Comparison of ENCODE assay signal across 11 cellular contexts in genomic region chr6:1619666-1620503, GRCh38. TPM values are rescaled to one million over a fixed set of nuclear protein-coding genes. Genes with fewer than 3 reads are reported as not detected.
DNase-seq lines count a peak whose midpoint lies in the region; ATAC-seq and TF ChIP-seq lines count a peak whose summit lies in the region.
"Had no signal": no experiment of that assay in that cellular context is flagged by ENCODE, and none has a peak within 500 bp of the region (broad histone marks: within the 10 kb centered on the region; RNA-seq: fewer than 3 reads in every experiment).

No MANE protein-coding gene starts in this region.

- H4K20me1 ChIP-seq in fibroblast of lung (ENCODE audit: control insufficient read depth, extremely low read depth, insufficient read depth, low read length) (no peaks in the 10 kb centered on the region), neural cell (ENCODE audit: insufficient read depth) (no peaks in the 10 kb centered on the region), SK-N-SH (ENCODE audit: insufficient read depth) (peaks cover 5% of the 10 kb centered on the region; the same call in 1 of the 2 replicates)

- no peaks in the 10 kb centered on the region for H3K79me2 ChIP-seq in fibroblast of lung (ENCODE audit: control insufficient read depth, insufficient read depth, low read length)
- H3K79me2 ChIP-seq in neural cell (replicated peaks; ENCODE audit: insufficient read depth, low read length), result no peaks in the 10 kb centered on the region
- peaks cover 2% of the 10 kb centered on the region; the same call in 1 of the 2 replicates for H3K79me2 ChIP-seq in SK-N-SH (ENCODE audit: insufficient read depth)

- POLR2A ChIA-PET in SK-N-SH (lab: Yijun Ruan, JAX), result no interaction called here

- H2AFZ ChIP-seq in fibroblast of lung (ENCODE audit: low read length) (no peak overlapping the region), neural cell (ENCODE audit: low read depth, low read length) (no peak overlapping the region), SK-N-SH (ENCODE audit: low read depth) (no peak overlapping the region)

- TF ChIP-seq RAD21 in neural cell (conservative IDR thresholded peaks at IDR 0.05) (no peak), SK-N-SH (IDR thresholded peaks at IDR 0.05; ENCODE audit: low read length) (no peak)

- CTCF ChIA-PET in SK-N-SH (lab: Yijun Ruan, JAX), result interaction anchor here (0.8 kb wide), 1 partner anchor 11 kb away, joined by 3 read pairs; no protein-coding TSS in a partner anchor

- H3K9ac ChIP-seq in fibroblast of lung (ENCODE audit: insufficient read depth, low read length) (no peak overlapping the region), neural cell (ENCODE audit: low read length) (no peak overlapping the region), SK-N-SH (no peak overlapping the region)

- H3F3A ChIP-seq in neural cell (ENCODE audit: insufficient read depth, low read length, poor library complexity, severe bottlenecking) (no peaks in the 10 kb centered on the region), SK-N-SH (replicated peaks; ENCODE audit: insufficient read depth) (no peaks in the 10 kb centered on the region)

- no peak overlapping the region for H3K27ac ChIP-seq in fibroblast of lung (ENCODE audit: insufficient read depth, low read length)
- H3K27ac ChIP-seq in neural cell (ENCODE audit: low read length), result no peak overlapping the region
- H3K27ac ChIP-seq in upper lobe of left lung, result no peak overlapping the region
- H3K27ac ChIP-seq in SK-N-SH (ENCODE audit: low read depth in 2 of 2, low read length in 1 of 2), result no peak overlapping the region

- H3K36me3 ChIP-seq in fibroblast of lung (ENCODE audit: control insufficient read depth, insufficient read depth, low read length) (no peaks in the 10 kb centered on the region), neural cell (ENCODE audit: insufficient read depth, low read length) (no peaks in the 10 kb centered on the region), upper lobe of left lung (no peaks in the 10 kb centered on the region), SK-N-SH (replicated peaks in 1 of 2; ENCODE audit: control insufficient read depth in 1 of 2, insufficient read depth in 2 of 2, low read length in 1 of 2) (peaks cover 0 to 5% of the 10 kb centered on the region in 2 experiments)

- H3K9me2 ChIP-seq in neural cell (ENCODE audit: insufficient read depth, low read length), result no peaks in the 10 kb centered on the region
- no peaks in the 10 kb centered on the region for H3K9me2 ChIP-seq in SK-N-SH

- TF ChIP-seq EP300 in neural cell (conservative IDR thresholded peaks at IDR 0.05; ENCODE audit: poor library complexity, severe bottlenecking) (no peak), upper lobe of left lung (IDR thresholded peaks at IDR 0.05) (no peak), SK-N-SH (IDR thresholded peaks at IDR 0.05; ENCODE audit: borderline replicate concordance in 1 of 2, low read depth in 1 of 2, low read length in 1 of 2) (no peak)

- DNase-seq in Right ventricle myocardium superior, result no peak
- DNase-seq in Right ventricle myocardium inferior (ENCODE audit: missing footprints), result no peak
- no peak for DNase-seq in fibroblast of lung (ENCODE audit: low read depth in 2 of 2)
- peak in 1 of 2 donors; percentile 85 for DNase-seq in upper lobe of left lung
- DNase-seq in SK-N-SH, result no peak
- DNase-seq in UCSD-AML1 (lab: John Stamatoyannopoulos, UW; ENCODE audit: unreplicated experiment), result no peak
- DNase-seq: midbrain, NCI-H748 treated with DMSO at 0.1 percent for 48 hours had no signal

- H3K4me1 ChIP-seq in fibroblast of lung (ENCODE audit: control insufficient read depth, extremely low read depth, insufficient read depth, low read length), result no peaks in the 10 kb centered on the region
- peaks cover 12 to 30% (median 22%) of the 10 kb centered on the region in 4 donors for H3K4me1 ChIP-seq in upper lobe of left lung
- peaks cover 0 to 11% of the 10 kb centered on the region in 2 experiments; a peak in 2 of 4 replicates for H3K4me1 ChIP-seq in SK-N-SH (ENCODE audit: control insufficient read depth in 1 of 2, insufficient read depth in 2 of 2, low read depth in 1 of 2, low read length in 1 of 2)

- TF ChIP-seq CTCF in fibroblast of lung (conservative IDR thresholded peaks at IDR 0.05 in 1 of 2, IDR thresholded peaks at IDR 0.05 in 1 of 2; ENCODE audit: low read depth in 1 of 2, low read length in 2 of 2) (no peak), neural cell (IDR thresholded peaks at IDR 0.05; ENCODE audit: poor library complexity, severe bottlenecking) (no peak), upper lobe of left lung (IDR thresholded peaks at IDR 0.05) (no peak), SK-N-SH (IDR thresholded peaks at IDR 0.05) (no peak)

- no peaks in the 10 kb centered on the region for H3K9me3 ChIP-seq in fibroblast of lung (ENCODE audit: control insufficient read depth, insufficient read depth, low read depth, low read length)
- H3K9me3 ChIP-seq in neural cell (ENCODE audit: low read length), result peaks cover 2% of the 10 kb centered on the region
- H3K9me3 ChIP-seq in upper lobe of left lung, result no peaks in the 10 kb centered on the region
- H3K9me3 ChIP-seq in SK-N-SH, result no peaks in the 10 kb centered on the region

- WGBS in upper lobe of left lung, 2 donors, result 10% methylated on average over 67 of the region's 85 CpGs; no CpG with 5 or more reads in 1 of the 2 donors
- WGBS in SK-N-SH (ENCODE audit: low lambda C conversion rate), result 96% methylated on average over 41 of the region's 85 CpGs

- H3K27me3 ChIP-seq in fibroblast of lung (ENCODE audit: control insufficient read depth, insufficient read depth, low read length) (peaks cover 5% of the 10 kb centered on the region), neural cell (ENCODE audit: insufficient read depth, low read depth, low read length) (peaks cover 100% of the 10 kb centered on the region), upper lobe of left lung (peaks cover 0 to 50% (median 27%) of the 10 kb centered on the region in 4 donors), SK-N-SH (ENCODE audit: insufficient read depth) (no peaks in the 10 kb centered on the region)

- ATAC-seq in Right ventricle myocardium superior (ENCODE audit: poor library complexity) (peak; percentile 13), Right ventricle myocardium inferior (no peak), upper lobe of left lung (ENCODE audit: low FRiP score in 2 of 2) (peak in 1 of 2 donors; percentile 19), HG03025 (IDR thresholded peaks at IDR 0.05; ENCODE audit: low FRiP score, unreplicated experiment) (no peak)
- ATAC-seq: HCT116 had no signal

- intact Hi-C loops in Right ventricle myocardium superior (cut with DNase I) (no loop called here), Right ventricle myocardium inferior (cut with DNase I) (loop anchor here (10.0 kb wide), 1 partner anchor 195 kb away; no protein-coding TSS in a partner anchor)

- TF ChIP-seq POLR2A in upper lobe of left lung (IDR thresholded peaks at IDR 0.05), result no peak

- H3K4me2 ChIP-seq in fibroblast of lung (ENCODE audit: extremely low read depth, insufficient read depth, low read length), result peak overlapping the region; percentile 13
- no peak overlapping the region for H3K4me2 ChIP-seq in neural cell (ENCODE audit: low read length)
- no peak overlapping the region for H3K4me2 ChIP-seq in SK-N-SH

- H3K4me3 ChIP-seq in fibroblast of lung (replicated peaks in 1 of 4; ENCODE audit: control extremely low read depth in 1 of 4, insufficient read depth in 1 of 4, low read depth in 3 of 4, low read length in 4 of 4) (no peak overlapping the region), neural cell (ENCODE audit: low read length) (peak overlapping the region; percentile 38), upper lobe of left lung (peak overlapping the region in 3 of 4 donors; percentile 5 to 32 (median 29)), SK-N-SH (ENCODE audit: low read depth in 2 of 2, low read length in 1 of 2) (no peak overlapping the region)

TF ChIP-seq in neural cell, 6 proteins besides CTCF, POLR2A, EP300 and RAD21:
- TF ChIP-seq EZH2 (IDR thresholded peaks at IDR 0.05; ENCODE audit: borderline replicate concordance, insufficient read depth, low read length, poor library complexity, severe bottlenecking) (peak; percentile 89), MXI1 (conservative IDR thresholded peaks at IDR 0.05; ENCODE audit: poor library complexity, severe bottlenecking) (no peak)

TF ChIP-seq in SK-N-SH, 30 proteins besides CTCF, POLR2A, EP300 and RAD21 (continues in another document):
- TF ChIP-seq MXI1 (IDR thresholded peaks at IDR 0.05; ENCODE audit: low read depth, low read length), result no peak
- TF ChIP-seq, protein P1, sequence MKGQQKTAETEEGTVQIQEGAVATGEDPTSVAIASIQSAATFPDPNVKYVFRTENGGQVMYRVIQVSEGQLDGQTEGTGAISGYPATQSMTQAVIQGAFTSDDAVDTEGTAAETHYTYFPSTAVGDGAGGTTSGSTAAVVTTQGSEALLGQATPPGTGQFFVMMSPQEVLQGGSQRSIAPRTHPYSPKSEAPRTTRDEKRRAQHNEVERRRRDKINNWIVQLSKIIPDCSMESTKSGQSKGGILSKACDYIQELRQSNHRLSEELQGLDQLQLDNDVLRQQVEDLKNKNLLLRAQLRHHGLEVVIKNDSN (IDR thresholded peaks at IDR 0.05; ENCODE audit: borderline replicate concordance, low read depth), result no peak
- no peak for TF ChIP-seq MEF2A (IDR thresholded peaks at IDR 0.05; ENCODE audit: borderline replicate concordance, low read depth)
- no peak for TF ChIP-seq FOXJ3 (CRISPR knock-in tag; IDR thresholded peaks at IDR 0.05)
- TF ChIP-seq RXRA (IDR thresholded peaks at IDR 0.05; ENCODE audit: borderline replicate concordance, low read depth), result no peak

RNA-seq across cellular contexts. Expression of gene FOXC1, which starts 10.2 kb away (rescaled TPM):
- total RNA-seq in Right ventricle myocardium superior (3.5 TPM), Right ventricle myocardium inferior (2.7 TPM), fibroblast of lung (0.66 and 0.77 TPM in 2 replicates), upper lobe of left lung (1 to 10 TPM in 5 of 6 donors, under 1 TPM in 1; 0.22 to 5.5 (median 2.2) TPM)
- polyA plus RNA-seq in fibroblast of lung (2.3 TPM in 2 replicates), neural cell (0.09 TPM in 1 of 2 replicates, not detected in the other), SK-N-SH (2012; rRNA removed) (3.6 and 4.3 TPM in 2 replicates)
- 2.4 and 2.6 TPM in 2 replicates for polyA plus RNA-seq in fibroblast of lung (2012)
- polyA minus RNA-seq in fibroblast of lung (ENCODE audit: low replicate concordance) (0.52 and 1.1 TPM in 2 replicates), neural cell (not detected in 2 replicates)
- 4.3 TPM in 2 replicates for polyA plus RNA-seq in SK-N-SH (2012; cell fraction: cytosol; rRNA removed)
- polyA plus RNA-seq in SK-N-SH (2012; cell fraction: nucleus; rRNA removed), result 5.0 and 5.6 TPM in 2 replicates

Comparison
In these comparisons a context has a peak if more than half of its experiments do, and no peak if none do; other contexts are left out.
1. H3K4me3 ChIP-seq: peak in neural cell (single experiment) and upper lobe of left lung (3 of 4); none in fibroblast of lung (0 of 4) and SK-N-SH (0 of 2).